ENCODE assay signal across 8 cellular contexts in the genomic region with DNA sequence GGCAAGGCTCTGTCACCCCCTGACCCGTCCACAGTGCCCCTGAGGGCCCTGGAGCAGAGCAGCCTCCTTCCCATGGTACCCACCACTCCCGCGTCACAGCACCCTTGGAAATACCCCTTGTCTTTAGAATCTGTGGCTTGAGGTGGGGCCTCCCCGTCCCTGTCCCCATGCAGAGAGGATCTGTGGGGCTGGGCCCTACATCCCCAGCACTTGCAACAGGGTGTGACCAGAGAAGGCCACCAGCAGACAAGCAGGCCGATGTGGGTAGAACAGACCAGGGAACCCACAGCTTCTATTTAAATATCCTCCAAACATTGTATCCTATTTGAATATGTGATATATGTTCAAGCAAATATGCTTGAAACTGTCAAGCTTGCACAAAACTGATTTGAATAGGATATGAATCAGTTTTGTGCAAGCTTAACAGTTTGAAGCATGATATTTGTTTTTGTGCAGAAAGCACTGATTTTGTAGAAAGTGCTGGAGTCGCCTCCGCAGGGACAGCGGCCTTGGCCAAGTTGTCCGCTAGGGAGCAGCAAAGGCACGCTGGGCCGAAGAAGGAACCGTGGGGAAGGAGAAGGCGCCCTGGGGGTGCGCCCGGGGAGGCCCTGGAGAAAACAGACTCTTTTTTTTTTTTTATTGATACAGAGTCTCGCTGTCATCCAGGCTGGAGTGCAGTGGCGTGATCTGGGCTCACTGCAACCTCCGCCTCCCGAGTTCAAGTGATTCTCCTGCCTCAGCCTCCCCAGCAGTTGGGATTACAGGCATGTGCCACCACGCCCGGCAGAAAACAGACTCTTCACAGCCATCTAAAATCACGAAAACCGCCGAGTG. TPM values are rescaled to one million over a fixed set of nuclear protein-coding genes. Genes with fewer than 3 reads are reported as not detected.
DNase-seq lines count a peak whose midpoint lies in the region; ATAC-seq and TF ChIP-seq lines count a peak whose summit lies in the region.

No MANE protein-coding gene starts in this region.

- no peaks in the 10 kb centered on the region for H3K36me3 ChIP-seq in gastroesophageal sphincter

- H3K9me3 Mint-ChIP-seq in activated CD8-positive, alpha-beta memory T cell treated with anti-CD3 and anti-CD28 coated beads, Interleukin-2, amount 10 ng/mL, durations not matched to agents 7 days and 5 days (ENCODE audit: low read depth): no peaks in the 10 kb centered on the region

- H3K9me3 ChIP-seq in gastroesophageal sphincter: no peaks in the 10 kb centered on the region

- H3K4me3 ChIP-seq in AG09309 (ENCODE audit: control insufficient read depth, low read depth, low read length) (no peak overlapping the region), GM12865 (ENCODE audit: low read depth, low read length) (no peak overlapping the region), gastroesophageal sphincter (no peak overlapping the region)

- WGBS in gastroesophageal sphincter (ENCODE audit: low coverage in 1 of 2), 2 donors: 26 to 39% methylated on average over 11 to 13 of the region's 24 CpGs

- peaks cover 43% of the 10 kb centered on the region for H3K27me3 Mint-ChIP-seq in activated CD8-positive, alpha-beta memory T cell treated with anti-CD3 and anti-CD28 coated beads, Interleukin-2, amount 10 ng/mL, durations not matched to agents 7 days and 5 days

- peaks cover 74% of the 10 kb centered on the region for H3K27me3 ChIP-seq in gastroesophageal sphincter

- H3K36me3 Mint-ChIP-seq in activated CD8-positive, alpha-beta memory T cell treated with anti-CD3 and anti-CD28 coated beads, Interleukin-2, amount 10 ng/mL, durations not matched to agents 7 days and 5 days: no peaks in the 10 kb centered on the region

- peaks cover 8% of the 10 kb centered on the region for H3K4me1 Mint-ChIP-seq in activated CD8-positive, alpha-beta memory T cell treated with anti-CD3 and anti-CD28 coated beads, Interleukin-2, amount 10 ng/mL, durations not matched to agents 7 days and 5 days

- H3K27ac Mint-ChIP-seq in activated CD8-positive, alpha-beta memory T cell treated with anti-CD3 and anti-CD28 coated beads, Interleukin-2, amount 10 ng/mL, durations not matched to agents 7 days and 5 days: no peak overlapping the region

- no peak for TF ChIP-seq EP300 in gastroesophageal sphincter (IDR thresholded peaks at IDR 0.05)

- TF ChIP-seq CTCF in AG09309 (IDR thresholded peaks at IDR 0.05; ENCODE audit: control insufficient read depth, insufficient read depth, low read depth, low read length, missing control alignments) (peak; percentile 96), GM12865 (IDR thresholded peaks at IDR 0.05; ENCODE audit: insufficient read depth, low read depth, low read length, missing control alignments) (peak; percentile 62), gastroesophageal sphincter (IDR thresholded peaks at IDR 0.05) (peak in 3 of 4 experiments; percentile 24 to 70 (median 67))

- CTCF ChIA-PET in activated CD8-positive, alpha-beta memory T cell treated with anti-CD3 and anti-CD28 coated beads, Interleukin-2, amount 10 ng/mL, durations not matched to agents 7 days and 5 days (lab: Charles Lee): interaction anchor here (1.0 to 1.3 kb wide), 2 partner anchors 35 to 204 kb away, joined by 3 read pairs; no protein-coding TSS in a partner anchor

- H3K4me1 ChIP-seq in gastroesophageal sphincter: peaks cover 0 to 17% (median 12%) of the 10 kb centered on the region in 3 donors

- DNase-seq in AG09309 (ENCODE audit: low read depth) (no peak), GM12865 (ENCODE audit: low read depth) (peak; percentile 50), HuH-7.5 (ENCODE audit: low spot score) (peak; percentile 67), retina (peak; percentile 71), NCI-H446 (lab: John Stamatoyannopoulos, UW) (no peak)
- DNase-seq in activated CD8-positive, alpha-beta memory T cell treated with anti-CD3 and anti-CD28 coated beads, Interleukin-2, amount 10 ng/mL, durations not matched to agents 7 days and 5 days: peak; percentile 64

- peak; percentile 81 for ATAC-seq in activated CD8-positive, alpha-beta memory T cell treated with anti-CD3 and anti-CD28 coated beads, Interleukin-2, amount 10 ng/mL, durations not matched to agents 7 days and 5 days
- ATAC-seq in gastroesophageal sphincter (no peak), HG02623 (IDR thresholded peaks at IDR 0.05; ENCODE audit: unreplicated experiment) (no peak)

- no peak overlapping the region for H3K27ac ChIP-seq in gastroesophageal sphincter

- no peak overlapping the region for H3K4me3 Mint-ChIP-seq in activated CD8-positive, alpha-beta memory T cell treated with anti-CD3 and anti-CD28 coated beads, Interleukin-2, amount 10 ng/mL, durations not matched to agents 7 days and 5 days

- TF ChIP-seq POLR2A in gastroesophageal sphincter (IDR thresholded peaks at IDR 0.05): no peak

RNA-seq across cellular contexts. Expression of a gene that starts 2.2 kb away (rescaled TPM):
- not detected for total RNA-seq in activated CD8-positive, alpha-beta memory T cell treated with anti-CD3 and anti-CD28 coated beads, Interleukin-2, amount 10 ng/mL, durations not matched to agents 7 days and 5 days
- total RNA-seq in gastroesophageal sphincter: 1 to 10 TPM in 1 of 4 donors, under 1 TPM in 2, not detected in 1; 0.27 to 2.2 (median 0.30) TPM

Comparison
In these comparisons a context has a peak if more than half of its experiments do, and no peak if none do; other contexts are left out.
1. DNase-seq: peak in GM12865 (single experiment), HuH-7.5 (single experiment), activated CD8-positive, alpha-beta memory T cell treated with anti-CD3 and anti-CD28 coated beads, Interleukin-2, amount 10 ng/mL, durations not matched to agents 7 days and 5 days (single experiment) and retina (single experiment); none in AG09309 (single experiment) and NCI-H446 (0 of 2).
2. Peak in every context shown above with its lines, with median percentiles within 50 percentile points of each other: CTCF ChIP-seq.